ENCODE assay signal across 19 cellular contexts in the genomic region with DNA sequence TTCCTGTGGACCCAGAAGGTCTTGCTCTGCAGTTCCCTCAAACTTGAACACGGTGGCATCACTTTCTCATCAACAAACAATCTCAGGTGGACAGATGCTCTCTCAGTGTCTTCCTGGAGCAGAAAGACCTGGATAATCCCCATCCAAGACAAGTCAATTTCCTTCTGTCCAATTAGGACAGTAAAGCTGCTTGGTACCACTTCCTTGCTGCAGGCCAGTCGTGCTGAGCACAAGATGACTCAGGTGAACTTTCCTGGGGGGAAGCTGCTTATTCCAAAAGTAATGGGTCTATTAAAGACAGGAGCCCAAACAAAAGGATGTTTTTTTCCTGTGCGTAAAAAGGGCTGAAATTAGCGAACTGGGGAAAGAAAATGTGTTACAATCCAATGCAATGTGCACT.
"Had no signal": no experiment of that assay in that cellular context is flagged by ENCODE, and none has a peak within 500 bp of the region (broad histone marks: within the 10 kb centered on the region; RNA-seq: fewer than 3 reads in every experiment).

No MANE protein-coding gene starts in this region.

- H3K9me3 Mint-ChIP-seq: T-helper 1 cell treated with Interleukin-12 subunit alpha and Interleukin-12 subunit beta and Interleukin-4 antibody, amounts not matched to agents 30 μg/mL and 1 μg/mL, for 36 hours had no signal

- ATAC-seq: left lobe of liver; natural killer cell treated with Interleukin-12 subunit alpha and Interleukin-12 subunit beta and Interleukin-15 and Interleukin-18, amount 100 ng/mL, for 72 hours had no signal

- H3K4me3 Mint-ChIP-seq: natural killer cell treated with Interleukin-12 subunit alpha and Interleukin-12 subunit beta and Interleukin-15 and Interleukin-18, amount 100 ng/mL, for 72 hours; T-helper 1 cell treated with Interleukin-12 subunit alpha and Interleukin-12 subunit beta and Interleukin-4 antibody, amounts not matched to agents 30 μg/mL and 1 μg/mL, for 36 hours had no signal

- H3K27ac Mint-ChIP-seq: natural killer cell treated with Interleukin-12 subunit alpha and Interleukin-12 subunit beta and Interleukin-15 and Interleukin-18, amount 100 ng/mL, for 72 hours; T-helper 1 cell treated with Interleukin-12 subunit alpha and Interleukin-12 subunit beta and Interleukin-4 antibody, amounts not matched to agents 30 μg/mL and 1 μg/mL, for 36 hours had no signal

- H3K27ac ChIP-seq: adrenal gland, esophagus muscularis mucosa, hepatocyte, skin epidermis, thoracic aorta, WERI-Rb-1 had no signal

- H3K36me3 Mint-ChIP-seq: natural killer cell treated with Interleukin-12 subunit alpha and Interleukin-12 subunit beta and Interleukin-15 and Interleukin-18, amount 100 ng/mL, for 72 hours had no signal

- H3K36me3 ChIP-seq: adrenal gland, thoracic aorta, WERI-Rb-1 had no signal

- H3K9me3 ChIP-seq: adrenal gland, esophagus muscularis mucosa, thoracic aorta had no signal

- DNase-seq: activated CD4-positive, alpha-beta T cell treated with anti-CD3 and anti-CD28 coated beads for 48 hours; cortex of kidney; effector CD4-positive, alpha-beta T cell; islet precursor cell; nucleus accumbens; posterior cingulate gyrus; SHP77 treated with DMSO at 0.1 percent for 48 hours; stimulated activated CD4-positive, alpha-beta T cell treated with anti-CD3 and anti-CD28 coated beads, Interleukin-15, amount 100 ng/mL, for 24 hours; stimulated activated CD4-positive, alpha-beta T cell treated with anti-CD3 and anti-CD28 coated beads, Interleukin-4, amount 100 ng/mL, for 1 hour; stimulated activated naive CD4-positive, alpha-beta T cell treated with Interleukin-2 at 50 U/mL for 16 hours; WERI-Rb-1 had no signal

- H3K27me3 ChIP-seq: adrenal gland, esophagus muscularis mucosa, hepatocyte had no signal

- H3K4me3 ChIP-seq: adrenal gland, esophagus muscularis mucosa, hepatocyte, skin epidermis, thoracic aorta had no signal

- H3K27me3 Mint-ChIP-seq: natural killer cell treated with Interleukin-12 subunit alpha and Interleukin-12 subunit beta and Interleukin-15 and Interleukin-18, amount 100 ng/mL, for 72 hours had no signal
